Comparison of ENCODE assay signal across 2 cellular contexts in genomic region chr11:67390947-67391303, GRCh38.
TF ChIP-seq lines count a peak whose summit lies in the region.

No MANE protein-coding gene starts in this region.

TF ChIP-seq in GM23338, 12 proteins besides CTCF, POLR2A, EP300 and RAD21 (continued from another document):
- TF ChIP-seq ZNF462 (CRISPR knock-in tag; IDR thresholded peaks at IDR 0.05) (no peak), REST (IDR thresholded peaks at IDR 0.05; ENCODE audit: unreplicated experiment) (no peak), POLR2AphosphoS5 (IDR thresholded peaks at IDR 0.05; ENCODE audit: low read depth) (no peak), ZNF331 (CRISPR knock-in tag; IDR thresholded peaks at IDR 0.05; ENCODE audit: low read depth) (no peak), ETS1 (IDR thresholded peaks at IDR 0.05) (no peak), JUNB (IDR thresholded peaks at IDR 0.05; ENCODE audit: unreplicated experiment) (no peak), EZH2phosphoT487 (IDR thresholded peaks at IDR 0.05; ENCODE audit: unreplicated experiment) (no peak)

TF ChIP-seq in WTC11, 78 proteins besides CTCF, POLR2A, EP300 and RAD21 (continued from another document):
- TF ChIP-seq PREB (CRISPR knock-in tag; IDR thresholded peaks at IDR 0.05; ENCODE audit: borderline replicate concordance) = no peak
- TF ChIP-seq GRHL2 (CRISPR knock-in tag; IDR thresholded peaks at IDR 0.05; ENCODE audit: insufficient replicate concordance, severe bottlenecking) = no peak
- no peak for TF ChIP-seq PRDM15 (CRISPR knock-in tag; IDR thresholded peaks at IDR 0.05)
- no peak for TF ChIP-seq IRF2 (CRISPR knock-in tag; IDR thresholded peaks at IDR 0.05; ENCODE audit: borderline replicate concordance, low read depth)
- TF ChIP-seq E2F5 (CRISPR knock-in tag; IDR thresholded peaks at IDR 0.05) = no peak
- TF ChIP-seq NFYB (CRISPR knock-in tag; conservative IDR thresholded peaks at IDR 0.05; ENCODE audit: low read depth) = no peak
- no peak for TF ChIP-seq MYBL2 (CRISPR knock-in tag; IDR thresholded peaks at IDR 0.05)
- no peak for TF ChIP-seq FOXJ3 (CRISPR knock-in tag; IDR thresholded peaks at IDR 0.05; ENCODE audit: borderline replicate concordance)
- no peak for TF ChIP-seq FOXP4 (CRISPR knock-in tag; IDR thresholded peaks at IDR 0.05)
TF ChIP-seq in WTC11: peak in this region for 0.
